In genomic region chr1:116986531-116987255, GRCh38 we compare ENCODE assay signal across 9 cellular contexts. TPM values are rescaled to one million over a fixed set of nuclear protein-coding genes. Genes with fewer than 3 reads are reported as not detected.
DNase-seq lines count a peak whose midpoint lies in the region; ATAC-seq and TF ChIP-seq lines count a peak whose summit lies in the region.
"Had no signal": no experiment of that assay in that cellular context is flagged by ENCODE, and none has a peak within 500 bp of the region (broad histone marks: within the 10 kb centered on the region; RNA-seq: fewer than 3 reads in every experiment).

No MANE protein-coding gene starts in this region.

- peaks cover 21 to 37% (median 27%) of the 10 kb centered on the region in 4 donors for H3K4me1 Mint-ChIP-seq in CD4-positive, alpha-beta memory T cell
- peaks cover 49% of the 10 kb centered on the region for H3K4me1 Mint-ChIP-seq in activated naive CD4-positive, alpha-beta T cell treated with anti-CD3 and anti-CD28 coated beads, Interleukin-2, amount 10 ng/mL, durations not matched to agents 7 days and 5 days
- H3K4me1 Mint-ChIP-seq in endodermal cell = peaks cover 31% of the 10 kb centered on the region

- peak overlapping the region; percentile 44 to 59 for H3K4me3 ChIP-seq in CD4-positive, alpha-beta memory T cell (ENCODE audit: low read length in 2 of 2)
- H3K4me3 ChIP-seq in sigmoid colon = no peak overlapping the region
- H3K4me3 ChIP-seq in endodermal cell (ENCODE audit: low read length) = no peak overlapping the region

- POLR2A ChIA-PET in CD4-positive, alpha-beta memory T cell (lab: Charles Lee; ENCODE audit: partially characterized antibody) = interaction anchor here (0.6 to 2.7 kb wide), 37 partner anchors 9 to 619 kb away, joined by 3 to 31 read pairs (median 5); partner anchors contain the start of genes CD101, CD2, TENT5C and TTF2

- H3K36me3 ChIP-seq in CD4-positive, alpha-beta memory T cell (ENCODE audit: insufficient read depth, low read length) = no peaks in the 10 kb centered on the region
- H3K36me3 ChIP-seq in sigmoid colon = peaks cover 0 to 17% (median 0%) of the 10 kb centered on the region in 4 donors
- peaks cover 14% of the 10 kb centered on the region for H3K36me3 ChIP-seq in endodermal cell (ENCODE audit: control insufficient read depth, insufficient read depth, low read length)

- ATAC-seq in sciatic nerve = no peak

- no peak for TF ChIP-seq EP300 in sigmoid colon (IDR thresholded peaks at IDR 0.05)

- intact Hi-C loops in CD4-positive, alpha-beta memory T cell (cut with micrococcal nuclease) = loop anchor here (2.0 to 5.0 kb wide), 3 partner anchors 64 to 249 kb away; partner anchors contain the start of gene TTF2
- intact Hi-C loops in sigmoid colon (cut with DNase I) = loop anchor here (5.0 kb wide), 4 partner anchors 34 to 414 kb away; partner anchors contain the start of gene CD58
- intact Hi-C loops in sciatic nerve (cut with DNase I) = loop anchor here (5.0 kb wide), 1 partner anchor 1911 kb away; no protein-coding TSS in a partner anchor

- no peaks in the 10 kb centered on the region for H3K27me3 Mint-ChIP-seq in CD4-positive, alpha-beta memory T cell
- no peaks in the 10 kb centered on the region for H3K27me3 Mint-ChIP-seq in activated naive CD4-positive, alpha-beta T cell treated with anti-CD3 and anti-CD28 coated beads, Interleukin-2, amount 10 ng/mL, durations not matched to agents 7 days and 5 days
- H3K27me3 Mint-ChIP-seq in endodermal cell (ENCODE audit: insufficient read depth) = no peaks in the 10 kb centered on the region

- peaks cover 0 to 2% (median 0%) of the 10 kb centered on the region in 8 donors for H3K9me3 Mint-ChIP-seq in CD4-positive, alpha-beta memory T cell
- H3K9me3 Mint-ChIP-seq in activated naive CD4-positive, alpha-beta T cell treated with anti-CD3 and anti-CD28 coated beads, Interleukin-2, amount 10 ng/mL, durations not matched to agents 7 days and 5 days = no peaks in the 10 kb centered on the region
- H3K9me3 Mint-ChIP-seq in endodermal cell = no peaks in the 10 kb centered on the region

- TF ChIP-seq CTCF in sigmoid colon (IDR thresholded peaks at IDR 0.05) (no peak), endodermal cell (conservative IDR thresholded peaks at IDR 0.05) (no peak)

- H3K36me3 Mint-ChIP-seq in CD4-positive, alpha-beta memory T cell = no peaks in the 10 kb centered on the region
- no peaks in the 10 kb centered on the region for H3K36me3 Mint-ChIP-seq in activated naive CD4-positive, alpha-beta T cell treated with anti-CD3 and anti-CD28 coated beads, Interleukin-2, amount 10 ng/mL, durations not matched to agents 7 days and 5 days
- H3K36me3 Mint-ChIP-seq in endodermal cell (ENCODE audit: low read depth) = peaks cover 32% of the 10 kb centered on the region

- CTCF ChIA-PET in CD4-positive, alpha-beta memory T cell (lab: Charles Lee; ENCODE audit: partially characterized antibody) = interaction anchor here (0.8 to 2.8 kb wide), 16 partner anchors 14 to 261 kb away, joined by 3 to 17 read pairs (median 6); partner anchors contain the start of genes CD101 and TTF2
- CTCF ChIA-PET in activated naive CD4-positive, alpha-beta T cell treated with anti-CD3 and anti-CD28 coated beads, Interleukin-2, amount 10 ng/mL, durations not matched to agents 7 days and 5 days (lab: Charles Lee) = interaction anchor here (0.8 to 3.0 kb wide), 5 partner anchors 18 to 261 kb away, joined by 3 to 13 read pairs (median 3); no protein-coding TSS in a partner anchor

- TF ChIP-seq POLR2A in sigmoid colon (IDR thresholded peaks at IDR 0.05) = no peak

- H3K4me3 Mint-ChIP-seq in CD4-positive, alpha-beta memory T cell = peak overlapping the region; percentile 83 to 94 (median 88)
- peak overlapping the region; percentile 64 for H3K4me3 Mint-ChIP-seq in activated naive CD4-positive, alpha-beta T cell treated with anti-CD3 and anti-CD28 coated beads, Interleukin-2, amount 10 ng/mL, durations not matched to agents 7 days and 5 days
- H3K4me3 Mint-ChIP-seq in endodermal cell = no peak overlapping the region

- no peaks in the 10 kb centered on the region for H3K27me3 ChIP-seq in CD4-positive, alpha-beta memory T cell (ENCODE audit: insufficient read depth, low read length)
- H3K27me3 ChIP-seq in sigmoid colon = no peaks in the 10 kb centered on the region
- no peaks in the 10 kb centered on the region for H3K27me3 ChIP-seq in endodermal cell (ENCODE audit: control insufficient read depth, insufficient read depth, low read length, poor library complexity, severe bottlenecking)

- peak overlapping the region; percentile 51 for H3K27ac ChIP-seq in CD4-positive, alpha-beta memory T cell (ENCODE audit: low read depth, low read length)
- H3K27ac ChIP-seq in sigmoid colon (peak overlapping the region in 3 of 4 donors; percentile 30 to 87 (median 84)), endodermal cell (ENCODE audit: low read depth, low read length) (no peak overlapping the region)

- H3K9ac ChIP-seq in endodermal cell (ENCODE audit: extremely low read depth, low read length, poor library complexity, severe bottlenecking) = no peak overlapping the region

- whole genome bisulfite sequencing in sigmoid colon, 2 donors = 69 to 72% methylated on average over 27 of the region's 27 CpGs
- 95 to 100% methylated on average over 8 to 27 of the region's 27 CpGs for WGBS in endodermal cell (ENCODE audit: insufficient coverage in 1 of 2, insufficient read length in 1 of 2), 2 experiments

- DNase-seq in CD4-positive, alpha-beta memory T cell = peak; percentile 35 to 51 (median 41)
- DNase-seq in activated CD4-positive, alpha-beta T cell treated with anti-CD3 and anti-CD28 coated beads for 1 hour = peak; percentile 24
- DNase-seq in activated naive CD4-positive, alpha-beta T cell treated with anti-CD3 and anti-CD28 coated beads, Interleukin-2, amount 10 ng/mL, durations not matched to agents 7 days and 5 days = peak; percentile 57
- DNase-seq in sigmoid colon (no peak), hippocampal formation (lab: John Stamatoyannopoulos, UW) (no peak), ACHN (no peak), sciatic nerve (ENCODE audit: low spot score) (no peak), endodermal cell (no peak)
- DNase-seq: NCI-H1436 treated with DMSO at 0.1 percent for 48 hours had no signal

- H3K27ac Mint-ChIP-seq in CD4-positive, alpha-beta memory T cell = peak overlapping the region; percentile 74 to 98 (median 95)
- H3K27ac Mint-ChIP-seq in activated naive CD4-positive, alpha-beta T cell treated with anti-CD3 and anti-CD28 coated beads, Interleukin-2, amount 10 ng/mL, durations not matched to agents 7 days and 5 days = peak overlapping the region; percentile 88
- H3K27ac Mint-ChIP-seq in endodermal cell = no peak overlapping the region

- peaks cover 29% of the 10 kb centered on the region for H3K4me1 ChIP-seq in CD4-positive, alpha-beta memory T cell (ENCODE audit: insufficient read depth, low read length)
- H3K4me1 ChIP-seq in sigmoid colon = peaks cover 0 to 78% (median 58%) of the 10 kb centered on the region in 4 donors
- H3K4me1 ChIP-seq in endodermal cell (ENCODE audit: control insufficient read depth, insufficient read depth, low read length) = peaks cover 17% of the 10 kb centered on the region

- no peaks in the 10 kb centered on the region for H3K9me3 ChIP-seq in CD4-positive, alpha-beta memory T cell (ENCODE audit: control insufficient read depth in 1 of 2, low read length in 2 of 2)
- H3K9me3 ChIP-seq in sigmoid colon = no peaks in the 10 kb centered on the region
- H3K9me3 ChIP-seq in endodermal cell (ENCODE audit: control insufficient read depth, low read length) = no peaks in the 10 kb centered on the region

- in situ Hi-C loops in ACHN (cut with HindIII; ENCODE audit: low pct_ligation_motif_present, low pct_unique_long_range_greater_than_20kb, low sequenced_read_pairs) = no loop called here

RNA-seq across cellular contexts. Expression of gene CD101, which starts 14.9 kb away (rescaled TPM):
- 1 to 10 TPM; 2.1 to 2.6 TPM for total RNA-seq in CD4-positive, alpha-beta memory T cell
- 1 to 10 TPM; 5.2 to 9.1 TPM for polyA plus RNA-seq in CD4-positive, alpha-beta memory T cell
- total RNA-seq in sigmoid colon (1 to 10 TPM in 2 of 4 donors, under 1 TPM in 2; 0.66 to 1.4 (median 1.0) TPM), sciatic nerve (1.0 TPM), endodermal cell (1 to 10 TPM in 1 of 2 donors, under 1 TPM in 1; 0.97 to 1.4 TPM)
- 1 to 10 TPM in 2 of 3 donors, under 1 TPM in 1; 0.60 to 1.7 (median 1.6) TPM for polyA plus RNA-seq in sigmoid colon
- polyA plus RNA-seq in endodermal cell (2013, experiment 1 of 2) = 1.4 TPM
- 0.66 TPM for polyA plus RNA-seq in endodermal cell (2013, experiment 2 of 2)

Comparison
In these comparisons a context has a peak if more than half of its experiments do, and no peak if none do; other contexts are left out.
1. DNase-seq: peak in CD4-positive, alpha-beta memory T cell (5 of 5), activated CD4-positive, alpha-beta T cell treated with anti-CD3 and anti-CD28 coated beads for 1 hour (single experiment) and activated naive CD4-positive, alpha-beta T cell treated with anti-CD3 and anti-CD28 coated beads, Interleukin-2, amount 10 ng/mL, durations not matched to agents 7 days and 5 days (single experiment); none in sigmoid colon (single experiment), hippocampal formation (0 of 2), ACHN (single experiment), sciatic nerve (single experiment) and endodermal cell (single experiment).
2. H3K4me3 ChIP-seq: peak in CD4-positive, alpha-beta memory T cell (2 of 2); none in sigmoid colon (0 of 4) and endodermal cell (single experiment).